Comparison of ENCODE assay signal across 9 cellular contexts in the genomic region with DNA sequence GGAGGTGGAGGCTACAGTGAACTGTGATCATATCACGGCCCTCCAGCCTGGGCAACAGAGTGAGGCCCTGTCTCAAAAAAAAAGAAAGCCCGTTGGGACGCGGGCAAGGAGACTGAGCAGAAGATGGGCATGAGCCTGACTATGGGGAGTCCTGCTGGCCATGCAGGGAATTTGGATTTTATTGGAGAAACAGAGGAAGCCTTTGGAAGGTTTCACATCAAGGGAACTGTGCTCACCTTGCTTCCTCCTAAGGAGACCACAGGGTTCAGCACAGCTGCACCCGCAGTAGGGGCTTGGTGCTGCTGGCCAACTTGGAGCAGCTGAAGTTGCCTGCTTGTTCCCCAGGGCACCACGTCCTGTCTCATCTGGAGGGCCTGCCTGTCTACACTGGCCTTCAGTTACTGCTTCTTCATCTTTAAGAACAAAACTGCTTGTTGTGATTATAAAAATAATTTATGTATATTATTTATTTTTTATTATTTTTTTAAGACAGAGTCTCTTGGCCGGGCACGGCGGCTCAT. TPM values are rescaled to one million over a fixed set of nuclear protein-coding genes. Genes with fewer than 3 reads are reported as not detected.
A peak's percentile ranks its signal among the peaks of the same experiment; 100 is the strongest.
DNase-seq lines count a peak whose midpoint lies in the region; ATAC-seq and TF ChIP-seq lines count a peak whose summit lies in the region.
"Had no signal": no experiment of that assay in that cellular context is flagged by ENCODE, and none has a peak within 500 bp of the region (broad histone marks: within the 10 kb centered on the region; RNA-seq: fewer than 3 reads in every experiment).

No MANE protein-coding gene starts in this region.

- H3K27ac Mint-ChIP-seq in activated CD8-positive, alpha-beta memory T cell treated with anti-CD3 and anti-CD28 coated beads, Interleukin-2, amount 10 ng/mL, durations not matched to agents 7 days and 5 days = no peak overlapping the region

- no peaks in the 10 kb centered on the region for H3K27me3 ChIP-seq in stomach smooth muscle (ENCODE audit: control insufficient read depth in 1 of 2, insufficient read depth in 2 of 2, low read length in 2 of 2)

- ATAC-seq in activated CD8-positive, alpha-beta memory T cell treated with anti-CD3 and anti-CD28 coated beads, Interleukin-2, amount 10 ng/mL, durations not matched to agents 7 days and 5 days = no peak

- peaks cover 0 to 2% of the 10 kb centered on the region in 2 donors for H3K36me3 ChIP-seq in stomach smooth muscle (ENCODE audit: control insufficient read depth in 2 of 2, insufficient read depth in 2 of 2, low read length in 2 of 2)

- H3K4me3 ChIP-seq in fibroblast of the aortic adventitia (ENCODE audit: low read depth, low read length) = peak overlapping the region; percentile 86
- peak overlapping the region; percentile 72 to 84 for H3K4me3 ChIP-seq in stomach smooth muscle (ENCODE audit: low read length in 2 of 2)

- no peak overlapping the region for H3K9ac ChIP-seq in stomach smooth muscle (ENCODE audit: low read length in 2 of 2)

- H3K4me1 ChIP-seq in stomach smooth muscle (ENCODE audit: control insufficient read depth, insufficient read depth, low read length) = peaks cover 17% of the 10 kb centered on the region

- H3K27ac ChIP-seq in stomach smooth muscle (ENCODE audit: low read length) = no peak overlapping the region

- H3K27me3 Mint-ChIP-seq in activated CD8-positive, alpha-beta memory T cell treated with anti-CD3 and anti-CD28 coated beads, Interleukin-2, amount 10 ng/mL, durations not matched to agents 7 days and 5 days = no peaks in the 10 kb centered on the region

- TF ChIP-seq CTCF in fibroblast of the aortic adventitia (IDR thresholded peaks at IDR 0.05; ENCODE audit: insufficient read depth, low read length) = peak; percentile 35

- DNase-seq in activated CD8-positive, alpha-beta memory T cell treated with anti-CD3 and anti-CD28 coated beads, Interleukin-2, amount 10 ng/mL, durations not matched to agents 7 days and 5 days = no peak
- no peak for DNase-seq in activated CD8-positive, alpha-beta memory T cell treated with anti-CD3 and anti-CD28 coated beads, Interleukin-2, amount 50 U/mL, for 48 hours
- DNase-seq in RPMI8226 (peak; percentile 37), fibroblast of the aortic adventitia (ENCODE audit: low read depth) (peak; percentile 26), hepatic stellate cell (ENCODE audit: low spot score) (no peak), globus pallidus (ENCODE audit: low spot score) (no peak)
- no peak for DNase-seq in activated CD8-positive, alpha-beta memory T cell treated with anti-CD3 and anti-CD28 coated beads for 24 hours
- DNase-seq: activated CD4-positive, alpha-beta T cell treated with anti-CD3 and anti-CD28 coated beads for 48 hours had no signal

- peaks cover 30% of the 10 kb centered on the region for H3K4me1 Mint-ChIP-seq in activated CD8-positive, alpha-beta memory T cell treated with anti-CD3 and anti-CD28 coated beads, Interleukin-2, amount 10 ng/mL, durations not matched to agents 7 days and 5 days

- H3K9me3 Mint-ChIP-seq in activated CD8-positive, alpha-beta memory T cell treated with anti-CD3 and anti-CD28 coated beads, Interleukin-2, amount 10 ng/mL, durations not matched to agents 7 days and 5 days (ENCODE audit: low read depth) = no peaks in the 10 kb centered on the region

- no peaks in the 10 kb centered on the region for H3K36me3 Mint-ChIP-seq in activated CD8-positive, alpha-beta memory T cell treated with anti-CD3 and anti-CD28 coated beads, Interleukin-2, amount 10 ng/mL, durations not matched to agents 7 days and 5 days

- no peaks in the 10 kb centered on the region for H3K9me3 ChIP-seq in stomach smooth muscle (ENCODE audit: control insufficient read depth in 2 of 2, low read length in 2 of 2)

- H3K4me3 Mint-ChIP-seq in activated CD8-positive, alpha-beta memory T cell treated with anti-CD3 and anti-CD28 coated beads, Interleukin-2, amount 10 ng/mL, durations not matched to agents 7 days and 5 days = peak overlapping the region; percentile 76

- CTCF ChIA-PET in activated CD8-positive, alpha-beta memory T cell treated with anti-CD3 and anti-CD28 coated beads, Interleukin-2, amount 10 ng/mL, durations not matched to agents 7 days and 5 days (lab: Charles Lee) = interaction anchor here (0.8 to 1.4 kb wide), 5 partner anchors 8 to 120 kb away, joined by 3 to 4 read pairs (median 4); no protein-coding TSS in a partner anchor

RNA-seq across cellular contexts. Expression of a gene that starts 1.5 kb away (rescaled TPM):
- 10 to 100 TPM; 14.9 to 15.2 TPM for total RNA-seq in activated CD8-positive, alpha-beta memory T cell treated with anti-CD3 and anti-CD28 coated beads, Interleukin-2, amount 10 ng/mL, durations not matched to agents 7 days and 5 days
- 14.0 and 210 TPM in 2 replicates for total RNA-seq in fibroblast of the aortic adventitia (ENCODE audit: low replicate concordance)

RNA-seq across cellular contexts. Expression of a gene that starts 4.9 kb away (rescaled TPM):
- total RNA-seq in activated CD8-positive, alpha-beta memory T cell treated with anti-CD3 and anti-CD28 coated beads, Interleukin-2, amount 10 ng/mL, durations not matched to agents 7 days and 5 days = 10 to 100 TPM; 41.5 to 43.5 TPM
- total RNA-seq in fibroblast of the aortic adventitia (ENCODE audit: low replicate concordance) = 22.3 and 44.9 TPM in 2 replicates

RNA-seq across cellular contexts. Expression of a gene that starts 40.7 kb away (rescaled TPM):
- 100 to 1,000 TPM; 101 to 104 TPM for total RNA-seq in activated CD8-positive, alpha-beta memory T cell treated with anti-CD3 and anti-CD28 coated beads, Interleukin-2, amount 10 ng/mL, durations not matched to agents 7 days and 5 days
- total RNA-seq in fibroblast of the aortic adventitia (ENCODE audit: low replicate concordance) = 0.72 and 2.3 TPM in 2 replicates

Comparison
In these comparisons a context has a peak if more than half of its experiments do, and no peak if none do; other contexts are left out.
1. DNase-seq: peak in RPMI8226 (single experiment) and fibroblast of the aortic adventitia (single experiment); none in activated CD8-positive, alpha-beta memory T cell treated with anti-CD3 and anti-CD28 coated beads, Interleukin-2, amount 10 ng/mL, durations not matched to agents 7 days and 5 days (single experiment), activated CD8-positive, alpha-beta memory T cell treated with anti-CD3 and anti-CD28 coated beads, Interleukin-2, amount 50 U/mL, for 48 hours (single experiment), hepatic stellate cell (single experiment), activated CD8-positive, alpha-beta memory T cell treated with anti-CD3 and anti-CD28 coated beads for 24 hours (single experiment) and globus pallidus (single experiment).
2. RNA of a gene that starts 40.7 kb away (total RNA-seq): 101 to 104 TPM in activated CD8-positive, alpha-beta memory T cell treated with anti-CD3 and anti-CD28 coated beads, Interleukin-2, amount 10 ng/mL, durations not matched to agents 7 days and 5 days; 0.72 to 2.3 TPM in fibroblast of the aortic adventitia; every median in the first group is over 10 times any median in the second.